In genomic region chr5:172867761-172868435, GRCh38 we compare ENCODE assay signal across 1 cellular context.
TF ChIP-seq lines count a peak whose summit lies in the region.

No MANE protein-coding gene starts in this region.

TF ChIP-seq in H1, 55 proteins besides CTCF, POLR2A, EP300 and RAD21:
- 0 out of 2 replicates have a peak, but pooled peaks have one; percentile 25 for TF ChIP-seq ATF2 (IDR thresholded peaks at IDR 0.05; ENCODE audit: low read length)
- no peak for TF ChIP-seq CHD1 (IDR thresholded peaks at IDR 0.05; ENCODE audit: low read depth, low read length)
- peak; percentile 74 for TF ChIP-seq KDM1A (IDR thresholded peaks at IDR 0.05; ENCODE audit: borderline replicate concordance, low read length)
